Comparison of ENCODE assay signal across 11 cellular contexts in the genomic region with DNA sequence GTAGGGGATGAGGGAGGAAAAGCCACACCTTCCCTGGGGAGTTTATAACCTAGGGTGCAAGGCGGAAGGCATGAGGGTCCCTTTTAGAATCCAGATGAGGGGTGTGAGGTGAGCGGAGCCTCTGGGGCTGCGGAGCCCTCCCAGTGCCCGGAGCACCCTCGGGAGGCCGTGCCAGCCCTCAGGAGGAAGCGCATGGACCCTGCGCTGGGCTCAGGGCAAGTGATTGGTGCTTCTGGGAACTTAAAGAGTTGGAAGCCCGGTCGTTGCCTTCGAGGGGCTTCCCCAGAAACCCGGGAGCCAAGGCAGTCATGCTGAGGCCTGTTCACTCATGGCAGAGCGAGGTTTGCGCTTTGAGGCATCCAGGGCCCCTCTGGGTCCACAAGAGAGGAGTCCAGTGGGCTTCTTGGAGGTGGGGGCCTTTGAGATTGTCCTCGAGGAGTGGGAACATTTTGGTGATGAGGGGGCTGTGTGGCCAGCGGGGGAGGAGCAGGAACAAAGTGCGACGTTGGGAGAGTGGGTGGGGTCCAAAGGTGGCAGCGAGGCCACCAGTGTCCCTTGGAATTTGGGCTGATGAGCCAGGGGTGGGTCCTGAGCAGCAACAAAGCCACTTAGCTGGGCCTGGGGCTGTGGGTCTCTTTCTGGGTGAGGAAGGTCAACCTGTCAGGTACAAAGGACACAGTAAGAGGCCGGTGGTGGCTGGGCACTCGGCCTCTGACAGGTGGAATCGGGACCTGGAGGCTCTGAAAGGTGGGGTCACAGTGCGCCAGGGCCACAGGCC.
A peak's percentile ranks its signal among the peaks of the same experiment; 100 is the strongest.
DNase-seq lines count a peak whose midpoint lies in the region; ATAC-seq, FAIRE-seq and TF ChIP-seq lines count a peak whose summit lies in the region.
"Had no signal": no experiment of that assay in that cellular context is flagged by ENCODE, and none has a peak within 500 bp of the region (broad histone marks: within the 10 kb centered on the region; RNA-seq: fewer than 3 reads in every experiment).

No MANE protein-coding gene starts in this region.

- FAIRE-seq in astrocyte (lab: Jason Lieb, UNC), result no peak

- H4K20me1 ChIP-seq in Karpas-422 (ENCODE audit: insufficient read depth, low read depth, low read length) (no peaks in the 10 kb centered on the region), astrocyte (ENCODE audit: insufficient read depth, low read length) (peaks cover 3% of the 10 kb centered on the region)

- H3K4me1 Mint-ChIP-seq in CD4-positive, alpha-beta memory T cell, result peaks cover 27 to 62% (median 44%) of the 10 kb centered on the region in 4 donors
- peaks cover 13% of the 10 kb centered on the region for H3K4me1 Mint-ChIP-seq in astrocyte (ENCODE audit: low read depth, unreplicated experiment)

- no peaks in the 10 kb centered on the region for H3K9me3 Mint-ChIP-seq in CD4-positive, alpha-beta memory T cell
- peaks cover 2% of the 10 kb centered on the region for H3K9me3 Mint-ChIP-seq in astrocyte (ENCODE audit: unreplicated experiment)

- H3K36me3 ChIP-seq in CD4-positive, alpha-beta memory T cell (ENCODE audit: insufficient read depth, low read length), result no peaks in the 10 kb centered on the region
- H3K36me3 ChIP-seq in Karpas-422 (ENCODE audit: insufficient read depth, low read length) (no peaks in the 10 kb centered on the region), astrocyte (ENCODE audit: insufficient read depth, low read length) (no peaks in the 10 kb centered on the region)

- POLR2A ChIA-PET in CD4-positive, alpha-beta memory T cell (lab: Charles Lee; ENCODE audit: partially characterized antibody), result interaction anchor here (0.8 to 4.7 kb wide), 7 partner anchors 11 to 141 kb away, joined by 4 to 169 read pairs (median 20); no protein-coding TSS in a partner anchor

- H3K4me2 ChIP-seq in Karpas-422 (ENCODE audit: low read depth, low read length, poor library complexity, severe bottlenecking), result peak overlapping the region; percentile 85
- H3K4me2 ChIP-seq in astrocyte (ENCODE audit: low read length), result no peak overlapping the region

- no peak for TF ChIP-seq CTCF in astrocyte (IDR thresholded peaks at IDR 0.05; ENCODE audit: insufficient read depth, low read depth, low read length)

- H3K4me3 ChIP-seq in CD4-positive, alpha-beta memory T cell (ENCODE audit: low read length in 2 of 2), result peak overlapping the region in 1 of 2 donors; percentile 77
- peak overlapping the region; percentile 73; the same call in 1 of the 2 replicates for H3K4me3 ChIP-seq in Karpas-422 (ENCODE audit: low read length)
- H3K4me3 ChIP-seq in astrocyte (ENCODE audit: insufficient read depth, low read depth, low read length), result no peak overlapping the region

- H3K9ac ChIP-seq in Karpas-422 (ENCODE audit: low read length) (peak overlapping the region; percentile 65; the same call in 1 of the 2 replicates), astrocyte (ENCODE audit: low read length) (no peak overlapping the region)

- no peak for ATAC-seq in HG03175 (IDR thresholded peaks at IDR 0.05; ENCODE audit: unreplicated experiment)

- CTCF ChIA-PET in CD4-positive, alpha-beta memory T cell (lab: Charles Lee; ENCODE audit: partially characterized antibody), result interaction anchor here (1.9 to 8.3 kb wide), 5 partner anchors 11 to 166 kb away, joined by 11 to 123 read pairs (median 45); no protein-coding TSS in a partner anchor

- H3K27me3 Mint-ChIP-seq in CD4-positive, alpha-beta memory T cell, result no peaks in the 10 kb centered on the region
- no peaks in the 10 kb centered on the region for H3K27me3 Mint-ChIP-seq in astrocyte (ENCODE audit: low read depth, unreplicated experiment)

- H3K4me1 ChIP-seq in CD4-positive, alpha-beta memory T cell (ENCODE audit: insufficient read depth, low read length), result peaks cover 48% of the 10 kb centered on the region
- H3K4me1 ChIP-seq in Karpas-422 (ENCODE audit: low read length) (peaks cover 47% of the 10 kb centered on the region), astrocyte (ENCODE audit: insufficient read depth, low read length) (peaks cover 11% of the 10 kb centered on the region)
- H3K4me1 ChIP-seq: Caco-2 had no signal

- H3K36me3 Mint-ChIP-seq in CD4-positive, alpha-beta memory T cell, result peaks cover 10 to 26% of the 10 kb centered on the region in 2 donors
- H3K36me3 Mint-ChIP-seq in astrocyte (ENCODE audit: low read depth, unreplicated experiment), result peaks cover 3% of the 10 kb centered on the region

- intact Hi-C loops in CD4-positive, alpha-beta memory T cell (cut with micrococcal nuclease), result loop anchor here (2.0 kb wide), 2 partner anchors 36 to 80 kb away; a partner anchor contains a TSS
- intact Hi-C loops in posterior vena cava (cut with DNase I), result no loop called here

- no peak for DNase-seq in CD4-positive, alpha-beta memory T cell
- DNase-seq in Karpas-422 (no peak), astrocyte (ENCODE audit: low read depth) (no peak), posterior vena cava (ENCODE audit: low spot score) (peak; percentile 72), NCI-H2029 (lab: John Stamatoyannopoulos, UW) (no peak)
- no peak for DNase-seq in activated CD8-positive, alpha-beta memory T cell treated with anti-CD3 and anti-CD28 coated beads for 24 hours
- DNase-seq: Caco-2, mesendoderm, NCI-H2029 treated with DMSO at 0.1 percent for 48 hours had no signal

- H2AFZ ChIP-seq in Karpas-422 (ENCODE audit: low read length), result no peak overlapping the region; the same call in 1 of the 2 replicates
- H2AFZ ChIP-seq in astrocyte (ENCODE audit: low read depth, low read length), result no peak overlapping the region

- no peaks in the 10 kb centered on the region for H3K9me2 ChIP-seq in Karpas-422 (replicated peaks; ENCODE audit: insufficient read depth, low read length)

- H3K27me3 ChIP-seq in CD4-positive, alpha-beta memory T cell (ENCODE audit: insufficient read depth, low read length), result no peaks in the 10 kb centered on the region
- H3K27me3 ChIP-seq in Karpas-422 (ENCODE audit: low read length), result no peaks in the 10 kb centered on the region
- H3K27me3 ChIP-seq in astrocyte (ENCODE audit: insufficient read depth, low read length), result no peaks in the 10 kb centered on the region

- H3K9me3 ChIP-seq in CD4-positive, alpha-beta memory T cell (ENCODE audit: control insufficient read depth in 1 of 2, low read length in 2 of 2), result no peaks in the 10 kb centered on the region
- H3K9me3 ChIP-seq in Karpas-422 (ENCODE audit: low read length) (no peaks in the 10 kb centered on the region), astrocyte (ENCODE audit: insufficient read depth, low read depth, low read length) (no peaks in the 10 kb centered on the region)
- H3K9me3 ChIP-seq: Caco-2 had no signal

- peak overlapping the region; percentile 83 for H3K27ac ChIP-seq in CD4-positive, alpha-beta memory T cell (ENCODE audit: low read depth, low read length)
- H3K27ac ChIP-seq in Karpas-422 (ENCODE audit: low read length) (no peak overlapping the region), astrocyte (ENCODE audit: low read depth, low read length) (no peak overlapping the region)

- H3K79me2 ChIP-seq in Karpas-422 (ENCODE audit: low read length) (peaks cover 22% of the 10 kb centered on the region), astrocyte (ENCODE audit: insufficient read depth, low read length) (no peaks in the 10 kb centered on the region)

- peak overlapping the region; percentile 82 to 99 (median 93) for H3K27ac Mint-ChIP-seq in CD4-positive, alpha-beta memory T cell
- peak overlapping the region; percentile 72 for H3K27ac Mint-ChIP-seq in astrocyte (ENCODE audit: unreplicated experiment)
- H3K27ac Mint-ChIP-seq: progenitor cell of endocrine pancreas had no signal

- H3K4me3 Mint-ChIP-seq in CD4-positive, alpha-beta memory T cell, result peak overlapping the region in 7 of 8 donors; percentile 36 to 93 (median 55)
- no peak overlapping the region for H3K4me3 Mint-ChIP-seq in astrocyte (ENCODE audit: unreplicated experiment)
